ENCODE assay signal across 20 cellular contexts in the genomic region with DNA sequence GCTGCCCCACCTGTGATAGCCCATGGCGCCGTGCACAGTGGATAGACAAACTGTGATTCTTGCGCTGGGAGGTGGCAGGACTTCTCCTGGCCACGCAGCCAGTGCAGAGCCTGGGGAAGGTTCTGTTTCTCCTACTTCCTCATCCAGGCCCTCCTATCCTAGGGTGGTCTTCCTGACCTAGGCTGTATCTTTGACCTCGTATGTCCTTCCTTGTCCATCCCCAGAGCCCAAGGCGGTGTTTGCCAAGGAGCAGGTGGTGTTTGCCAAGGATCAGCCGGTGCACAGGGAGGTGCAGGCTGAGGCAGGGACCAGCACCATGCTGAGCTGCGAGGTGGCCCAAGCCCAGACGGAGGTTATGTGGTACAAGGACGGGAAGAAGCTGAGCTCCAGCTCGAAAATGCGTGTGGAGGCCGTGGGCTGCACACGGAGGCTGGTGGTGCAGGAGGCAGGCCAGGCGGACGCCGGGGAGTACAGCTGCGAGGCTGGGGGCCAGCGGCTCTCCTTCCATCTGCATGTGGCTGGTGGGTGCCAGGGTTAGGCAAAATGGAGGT.
DNase-seq lines count a peak whose midpoint lies in the region; ATAC-seq and TF ChIP-seq lines count a peak whose summit lies in the region.
"Had no signal": no experiment of that assay in that cellular context is flagged by ENCODE, and none has a peak within 500 bp of the region (broad histone marks: within the 10 kb centered on the region; RNA-seq: fewer than 3 reads in every experiment).

No MANE protein-coding gene starts in this region.

- DNase-seq in activated naive CD4-positive, alpha-beta T cell treated with anti-CD3 and anti-CD28 coated beads for 36 hours: no peak
- DNase-seq in colonic mucosa (peak; percentile 13), mesenteric fat pad (ENCODE audit: low spot score) (peak; percentile 73), NCI-H2196 (lab: John Stamatoyannopoulos, UW; ENCODE audit: unreplicated experiment) (no peak), dedifferentiated amniotic fluid mesenchymal stem cell (ENCODE audit: extremely low spot score) (no peak)
- DNase-seq: 8988T; BE2C; Calu3; CD4-positive, alpha-beta T cell; Karpas-422; MM.1S; NCI-H1092 treated with DMSO at 0.1 percent for 48 hours; NCI-H1694; NCI-H2107; NCI-H345; NCI-H69; SHP77 treated with DMSO at 0.1 percent for 48 hours had no signal

- no peaks in the 10 kb centered on the region for H3K36me3 Mint-ChIP-seq in activated naive CD4-positive, alpha-beta T cell treated with anti-CD3 and anti-CD28 coated beads, Interleukin-2, amount 50 U/mL, for 24 hours
- no peaks in the 10 kb centered on the region for H3K36me3 Mint-ChIP-seq in activated naive CD4-positive, alpha-beta T cell treated with anti-CD3 and anti-CD28 coated beads for 36 hours (ENCODE audit: low read depth)

- intact Hi-C loops in activated naive CD4-positive, alpha-beta T cell treated with anti-CD3 and anti-CD28 coated beads for 36 hours (cut with micrococcal nuclease): no loop called here
- intact Hi-C loops in colonic mucosa (cut with DNase I): no loop called here

- no peaks in the 10 kb centered on the region for H3K9me3 Mint-ChIP-seq in activated naive CD4-positive, alpha-beta T cell treated with anti-CD3 and anti-CD28 coated beads, Interleukin-2, amount 50 U/mL, for 24 hours
- no peaks in the 10 kb centered on the region for H3K9me3 Mint-ChIP-seq in activated naive CD4-positive, alpha-beta T cell treated with anti-CD3 and anti-CD28 coated beads for 36 hours
- H3K9me3 Mint-ChIP-seq: CD4-positive, alpha-beta T cell had no signal

- H3K4me1 ChIP-seq in colonic mucosa (no peaks in the 10 kb centered on the region), skeletal muscle tissue (ENCODE audit: control insufficient read depth in 3 of 3, insufficient read depth in 3 of 3, low read length in 3 of 3) (peaks cover 32 to 70% (median 64%) of the 10 kb centered on the region in 3 donors)

- H3K9ac ChIP-seq in colonic mucosa (ENCODE audit: low read depth in 2 of 2, low read length in 2 of 2): no peak overlapping the region
- peak overlapping the region in 1 of 3 donors; percentile 62 for H3K9ac ChIP-seq in skeletal muscle tissue (ENCODE audit: low read depth in 1 of 3, low read length in 3 of 3)

- H3K27me3 Mint-ChIP-seq in activated naive CD4-positive, alpha-beta T cell treated with anti-CD3 and anti-CD28 coated beads, Interleukin-2, amount 50 U/mL, for 24 hours: no peaks in the 10 kb centered on the region
- H3K27me3 Mint-ChIP-seq in activated naive CD4-positive, alpha-beta T cell treated with anti-CD3 and anti-CD28 coated beads for 36 hours (ENCODE audit: low read depth): no peaks in the 10 kb centered on the region
- H3K27me3 Mint-ChIP-seq: CD4-positive, alpha-beta T cell had no signal

- H3K36me3 ChIP-seq in colonic mucosa: no peaks in the 10 kb centered on the region
- H3K36me3 ChIP-seq in skeletal muscle tissue (ENCODE audit: control insufficient read depth in 3 of 3, insufficient read depth in 3 of 3, low read length in 3 of 3): peaks cover 61 to 76% (median 62%) of the 10 kb centered on the region in 3 donors
- H3K36me3 ChIP-seq: BE2C had no signal

- H3K4me3 ChIP-seq in colonic mucosa (no peak overlapping the region), skeletal muscle tissue (ENCODE audit: low read length in 3 of 3) (no peak overlapping the region)

- peak overlapping the region; percentile 65 for H3K27ac Mint-ChIP-seq in activated naive CD4-positive, alpha-beta T cell treated with anti-CD3 and anti-CD28 coated beads, Interleukin-2, amount 50 U/mL, for 24 hours
- H3K27ac Mint-ChIP-seq in activated naive CD4-positive, alpha-beta T cell treated with anti-CD3 and anti-CD28 coated beads for 36 hours: no peak overlapping the region
- H3K27ac Mint-ChIP-seq: CD4-positive, alpha-beta T cell had no signal

- CTCF ChIA-PET in activated naive CD4-positive, alpha-beta T cell treated with anti-CD3 and anti-CD28 coated beads for 36 hours (lab: Charles Lee): no interaction called here

- H3K9me3 ChIP-seq in colonic mucosa (no peaks in the 10 kb centered on the region), skeletal muscle tissue (ENCODE audit: control insufficient read depth in 3 of 3, low read length in 3 of 3) (no peaks in the 10 kb centered on the region)
- H3K9me3 ChIP-seq: BE2C had no signal

- H3K27me3 ChIP-seq in colonic mucosa: no peaks in the 10 kb centered on the region
- no peaks in the 10 kb centered on the region for H3K27me3 ChIP-seq in skeletal muscle tissue (ENCODE audit: control insufficient read depth in 3 of 3, insufficient read depth in 3 of 3, low read length in 3 of 3)
- H3K27me3 ChIP-seq: BE2C had no signal

- H3K4me1 Mint-ChIP-seq in activated naive CD4-positive, alpha-beta T cell treated with anti-CD3 and anti-CD28 coated beads, Interleukin-2, amount 50 U/mL, for 24 hours: peaks cover 20% of the 10 kb centered on the region
- H3K4me1 Mint-ChIP-seq in activated naive CD4-positive, alpha-beta T cell treated with anti-CD3 and anti-CD28 coated beads for 36 hours (ENCODE audit: low read depth): peaks cover 7% of the 10 kb centered on the region

- H3K27ac ChIP-seq in colonic mucosa: no peak overlapping the region
- H3K27ac ChIP-seq in skeletal muscle tissue (ENCODE audit: low read depth, low read length): peak overlapping the region; percentile 25

- no peak for ATAC-seq in HG02884 (IDR thresholded peaks at IDR 0.05; ENCODE audit: unreplicated experiment)

- no peak overlapping the region for H3K4me3 Mint-ChIP-seq in activated naive CD4-positive, alpha-beta T cell treated with anti-CD3 and anti-CD28 coated beads, Interleukin-2, amount 50 U/mL, for 24 hours
- H3K4me3 Mint-ChIP-seq in activated naive CD4-positive, alpha-beta T cell treated with anti-CD3 and anti-CD28 coated beads for 36 hours: no peak overlapping the region
- H3K4me3 Mint-ChIP-seq: CD4-positive, alpha-beta T cell had no signal

- no peak for TF ChIP-seq CTCF in colonic mucosa (IDR thresholded peaks at IDR 0.05)

Comparison
In these comparisons a context has a peak if more than half of its experiments do, and no peak if none do; other contexts are left out.
1. DNase-seq: peak in colonic mucosa (single experiment) and mesenteric fat pad (single experiment); none in activated naive CD4-positive, alpha-beta T cell treated with anti-CD3 and anti-CD28 coated beads for 36 hours (single experiment), NCI-H2196 (single experiment) and dedifferentiated amniotic fluid mesenchymal stem cell (single experiment).